In the genomic region with DNA sequence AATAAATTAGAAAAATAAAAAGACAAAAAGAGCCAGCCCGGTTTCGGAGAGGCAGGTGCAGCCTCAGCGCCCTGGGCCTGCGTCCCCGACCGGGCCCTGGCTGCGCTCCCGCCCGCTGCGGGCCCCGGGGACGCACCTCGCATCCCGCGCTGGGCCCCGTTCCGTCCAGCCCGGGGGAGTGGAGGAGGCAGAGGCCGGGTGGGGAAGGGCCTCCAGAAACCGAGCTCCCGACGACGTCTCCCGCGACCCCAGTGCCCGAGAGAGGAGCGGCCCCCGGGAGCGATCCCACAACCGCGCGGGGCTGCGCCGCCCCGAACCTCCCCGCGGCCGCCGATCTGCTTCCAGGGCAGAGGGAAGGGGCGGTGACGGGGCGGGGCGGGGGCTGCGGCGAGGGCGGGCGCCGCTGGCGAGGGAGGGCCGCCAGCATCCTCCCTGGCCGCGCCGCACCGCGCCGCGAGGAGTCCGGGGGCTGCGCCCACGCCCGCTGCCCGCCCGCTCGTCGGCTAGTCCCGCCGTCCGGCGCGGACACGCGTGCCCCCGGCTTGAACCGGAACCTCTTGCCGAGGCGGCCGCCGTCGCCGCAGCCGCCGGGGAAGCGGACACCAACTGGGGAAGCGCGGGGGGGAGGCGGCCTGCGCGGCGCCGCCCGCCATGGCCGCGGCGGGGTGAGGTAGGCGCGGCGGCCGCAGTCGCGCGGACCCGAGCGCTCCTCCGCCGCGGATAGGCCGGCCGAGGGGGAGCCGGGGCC, we compare ENCODE assay signal across 2 cellular contexts.
A peak's percentile ranks its signal among the peaks of the same experiment; 100 is the strongest.
TF ChIP-seq lines count a peak whose summit lies in the region.

Gene CCNY (plus strand): TSS at position 426 of the 748 bp plus-strand sequence. CDS start 545 bp downstream, outside the sequence.

TF ChIP-seq in A549, 52 proteins besides CTCF, POLR2A, EP300 and RAD21:
- TF ChIP-seq GATA3 (IDR thresholded peaks at IDR 0.05; ENCODE audit: borderline replicate concordance), result 0 out of 2 replicates have a peak, but pooled peaks have one; percentile 19
- TF ChIP-seq RARB (CRISPR knock-in tag; IDR thresholded peaks at IDR 0.05), result no peak
- TF ChIP-seq PHF8 (IDR thresholded peaks at IDR 0.05; ENCODE audit: borderline replicate concordance, low read depth), result peak; percentile 84
- TF ChIP-seq JUN (IDR thresholded peaks at IDR 0.05), result peak; percentile 53 to 76; a peak in 4 of 5 replicates
- TF ChIP-seq KDM5A (IDR thresholded peaks at IDR 0.05), result no peak
- peak; percentile 14; the same call in 1 of the 3 replicates for TF ChIP-seq SMC3 (IDR thresholded peaks at IDR 0.05)
- 0 out of 2 replicates have a peak, but pooled peaks have one; percentile 29 for TF ChIP-seq HMGXB4 (CRISPR knock-in tag; IDR thresholded peaks at IDR 0.05; ENCODE audit: borderline replicate concordance)
- peak; percentile 66; the same call in 1 of the 2 replicates for TF ChIP-seq MYC (IDR thresholded peaks at IDR 0.05; ENCODE audit: borderline replicate concordance, low read length)
- TF ChIP-seq, protein P1, sequence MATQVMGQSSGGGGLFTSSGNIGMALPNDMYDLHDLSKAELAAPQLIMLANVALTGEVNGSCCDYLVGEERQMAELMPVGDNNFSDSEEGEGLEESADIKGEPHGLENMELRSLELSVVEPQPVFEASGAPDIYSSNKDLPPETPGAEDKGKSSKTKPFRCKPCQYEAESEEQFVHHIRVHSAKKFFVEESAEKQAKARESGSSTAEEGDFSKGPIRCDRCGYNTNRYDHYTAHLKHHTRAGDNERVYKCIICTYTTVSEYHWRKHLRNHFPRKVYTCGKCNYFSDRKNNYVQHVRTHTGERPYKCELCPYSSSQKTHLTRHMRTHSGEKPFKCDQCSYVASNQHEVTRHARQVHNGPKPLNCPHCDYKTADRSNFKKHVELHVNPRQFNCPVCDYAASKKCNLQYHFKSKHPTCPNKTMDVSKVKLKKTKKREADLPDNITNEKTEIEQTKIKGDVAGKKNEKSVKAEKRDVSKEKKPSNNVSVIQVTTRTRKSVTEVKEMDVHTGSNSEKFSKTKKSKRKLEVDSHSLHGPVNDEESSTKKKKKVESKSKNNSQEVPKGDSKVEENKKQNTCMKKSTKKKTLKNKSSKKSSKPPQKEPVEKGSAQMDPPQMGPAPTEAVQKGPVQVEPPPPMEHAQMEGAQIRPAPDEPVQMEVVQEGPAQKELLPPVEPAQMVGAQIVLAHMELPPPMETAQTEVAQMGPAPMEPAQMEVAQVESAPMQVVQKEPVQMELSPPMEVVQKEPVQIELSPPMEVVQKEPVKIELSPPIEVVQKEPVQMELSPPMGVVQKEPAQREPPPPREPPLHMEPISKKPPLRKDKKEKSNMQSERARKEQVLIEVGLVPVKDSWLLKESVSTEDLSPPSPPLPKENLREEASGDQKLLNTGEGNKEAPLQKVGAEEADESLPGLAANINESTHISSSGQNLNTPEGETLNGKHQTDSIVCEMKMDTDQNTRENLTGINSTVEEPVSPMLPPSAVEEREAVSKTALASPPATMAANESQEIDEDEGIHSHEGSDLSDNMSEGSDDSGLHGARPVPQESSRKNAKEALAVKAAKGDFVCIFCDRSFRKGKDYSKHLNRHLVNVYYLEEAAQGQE (IDR thresholded peaks at IDR 0.05), result no peak
- peak; percentile 93 for TF ChIP-seq BCL3 (IDR thresholded peaks at IDR 0.05)

TF ChIP-seq in H1, 55 proteins besides CTCF, POLR2A, EP300 and RAD21:
- TF ChIP-seq HDAC2 (IDR thresholded peaks at IDR 0.05; ENCODE audit: borderline replicate concordance in 1 of 2, low read depth in 2 of 2, low read length in 2 of 2) (0 out of 4 replicates have a peak, but pooled peaks of 1 of the 2 experiments have one; percentile 3), KDM5A (IDR thresholded peaks at IDR 0.05; ENCODE audit: low read length) (no peak), CBX5 (IDR thresholded peaks at IDR 0.05; ENCODE audit: low read depth, low read length) (no peak), ASH2L (IDR thresholded peaks at IDR 0.05; ENCODE audit: low read length) (peak; percentile 70), SIN3A (conservative IDR thresholded peaks at IDR 0.05 in 1 of 2, IDR thresholded peaks at IDR 0.05 in 1 of 2; ENCODE audit: low read depth in 1 of 2, low read length in 2 of 2) (no peak), HDAC6 (IDR thresholded peaks at IDR 0.05; ENCODE audit: low read depth, low read length) (no peak), RXRA (IDR thresholded peaks at IDR 0.05; ENCODE audit: insufficient read depth, low read depth, low read length) (no peak), CTBP2 (IDR thresholded peaks at IDR 0.05; ENCODE audit: borderline replicate concordance, insufficient read depth, insufficient read length, low read length) (no peak), SUZ12 (IDR thresholded peaks at IDR 0.05; ENCODE audit: low read length) (no peak), PHF8 (conservative IDR thresholded peaks at IDR 0.05; ENCODE audit: low read depth, low read length) (peak; percentile 84), SIX5 (IDR thresholded peaks at IDR 0.05; ENCODE audit: low read depth, low read length) (no peak), SRF (IDR thresholded peaks at IDR 0.05; ENCODE audit: low read depth, low read length) (no peak), SP2 (IDR thresholded peaks at IDR 0.05; ENCODE audit: low read length) (no peak), KDM1A (IDR thresholded peaks at IDR 0.05; ENCODE audit: borderline replicate concordance, low read length) (no peak), USF2 (IDR thresholded peaks at IDR 0.05; ENCODE audit: low read length) (no peak), KDM4A (IDR thresholded peaks at IDR 0.05; ENCODE audit: low read depth, low read length, severe bottlenecking) (peak; percentile 97), POLR2AphosphoS5 (IDR thresholded peaks at IDR 0.05; ENCODE audit: low read depth, low read length) (0 out of 2 replicates have a peak, but pooled peaks have one; percentile 38), SIRT6 (IDR thresholded peaks at IDR 0.05; ENCODE audit: low read length) (no peak), BACH1 (IDR thresholded peaks at IDR 0.05; ENCODE audit: low read length) (peak; percentile 35; the same call in 1 of the 2 replicates), BCL11A (IDR thresholded peaks at IDR 0.05; ENCODE audit: low read depth in 2 of 2, low read length in 2 of 2) (no peak), GABPA (IDR thresholded peaks at IDR 0.05; ENCODE audit: borderline replicate concordance, insufficient read depth, low read length) (no peak), ATF2 (IDR thresholded peaks at IDR 0.05; ENCODE audit: low read length) (no peak), JUND (IDR thresholded peaks at IDR 0.05; ENCODE audit: low read length) (no peak), TBP (IDR thresholded peaks at IDR 0.05; ENCODE audit: low read depth, low read length) (no peak), SP4 (IDR thresholded peaks at IDR 0.05; ENCODE audit: low read length) (no peak), TCF12 (IDR thresholded peaks at IDR 0.05; ENCODE audit: low read depth, low read length) (no peak), CBX8 (IDR thresholded peaks at IDR 0.05; ENCODE audit: borderline replicate concordance, low read depth, low read length) (no peak), E2F6 (IDR thresholded peaks at IDR 0.05) (no peak), EGR1 (IDR thresholded peaks at IDR 0.05; ENCODE audit: borderline replicate concordance, low read depth, low read length) (peak; percentile 30; the same call in 1 of the 2 replicates), TAF1 (IDR thresholded peaks at IDR 0.05; ENCODE audit: low read depth, low read length) (0 out of 2 replicates have a peak, but pooled peaks have one; percentile 43), SAP30 (IDR thresholded peaks at IDR 0.05; ENCODE audit: insufficient read depth, insufficient replicate concordance, low read length) (no peak)
- TF ChIP-seq, protein P2, sequence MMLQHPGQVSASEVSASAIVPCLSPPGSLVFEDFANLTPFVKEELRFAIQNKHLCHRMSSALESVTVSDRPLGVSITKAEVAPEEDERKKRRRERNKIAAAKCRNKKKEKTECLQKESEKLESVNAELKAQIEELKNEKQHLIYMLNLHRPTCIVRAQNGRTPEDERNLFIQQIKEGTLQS (IDR thresholded peaks at IDR 0.05; ENCODE audit: insufficient read depth, low read depth, low read length), result no peak
- TF ChIP-seq, protein P3, sequence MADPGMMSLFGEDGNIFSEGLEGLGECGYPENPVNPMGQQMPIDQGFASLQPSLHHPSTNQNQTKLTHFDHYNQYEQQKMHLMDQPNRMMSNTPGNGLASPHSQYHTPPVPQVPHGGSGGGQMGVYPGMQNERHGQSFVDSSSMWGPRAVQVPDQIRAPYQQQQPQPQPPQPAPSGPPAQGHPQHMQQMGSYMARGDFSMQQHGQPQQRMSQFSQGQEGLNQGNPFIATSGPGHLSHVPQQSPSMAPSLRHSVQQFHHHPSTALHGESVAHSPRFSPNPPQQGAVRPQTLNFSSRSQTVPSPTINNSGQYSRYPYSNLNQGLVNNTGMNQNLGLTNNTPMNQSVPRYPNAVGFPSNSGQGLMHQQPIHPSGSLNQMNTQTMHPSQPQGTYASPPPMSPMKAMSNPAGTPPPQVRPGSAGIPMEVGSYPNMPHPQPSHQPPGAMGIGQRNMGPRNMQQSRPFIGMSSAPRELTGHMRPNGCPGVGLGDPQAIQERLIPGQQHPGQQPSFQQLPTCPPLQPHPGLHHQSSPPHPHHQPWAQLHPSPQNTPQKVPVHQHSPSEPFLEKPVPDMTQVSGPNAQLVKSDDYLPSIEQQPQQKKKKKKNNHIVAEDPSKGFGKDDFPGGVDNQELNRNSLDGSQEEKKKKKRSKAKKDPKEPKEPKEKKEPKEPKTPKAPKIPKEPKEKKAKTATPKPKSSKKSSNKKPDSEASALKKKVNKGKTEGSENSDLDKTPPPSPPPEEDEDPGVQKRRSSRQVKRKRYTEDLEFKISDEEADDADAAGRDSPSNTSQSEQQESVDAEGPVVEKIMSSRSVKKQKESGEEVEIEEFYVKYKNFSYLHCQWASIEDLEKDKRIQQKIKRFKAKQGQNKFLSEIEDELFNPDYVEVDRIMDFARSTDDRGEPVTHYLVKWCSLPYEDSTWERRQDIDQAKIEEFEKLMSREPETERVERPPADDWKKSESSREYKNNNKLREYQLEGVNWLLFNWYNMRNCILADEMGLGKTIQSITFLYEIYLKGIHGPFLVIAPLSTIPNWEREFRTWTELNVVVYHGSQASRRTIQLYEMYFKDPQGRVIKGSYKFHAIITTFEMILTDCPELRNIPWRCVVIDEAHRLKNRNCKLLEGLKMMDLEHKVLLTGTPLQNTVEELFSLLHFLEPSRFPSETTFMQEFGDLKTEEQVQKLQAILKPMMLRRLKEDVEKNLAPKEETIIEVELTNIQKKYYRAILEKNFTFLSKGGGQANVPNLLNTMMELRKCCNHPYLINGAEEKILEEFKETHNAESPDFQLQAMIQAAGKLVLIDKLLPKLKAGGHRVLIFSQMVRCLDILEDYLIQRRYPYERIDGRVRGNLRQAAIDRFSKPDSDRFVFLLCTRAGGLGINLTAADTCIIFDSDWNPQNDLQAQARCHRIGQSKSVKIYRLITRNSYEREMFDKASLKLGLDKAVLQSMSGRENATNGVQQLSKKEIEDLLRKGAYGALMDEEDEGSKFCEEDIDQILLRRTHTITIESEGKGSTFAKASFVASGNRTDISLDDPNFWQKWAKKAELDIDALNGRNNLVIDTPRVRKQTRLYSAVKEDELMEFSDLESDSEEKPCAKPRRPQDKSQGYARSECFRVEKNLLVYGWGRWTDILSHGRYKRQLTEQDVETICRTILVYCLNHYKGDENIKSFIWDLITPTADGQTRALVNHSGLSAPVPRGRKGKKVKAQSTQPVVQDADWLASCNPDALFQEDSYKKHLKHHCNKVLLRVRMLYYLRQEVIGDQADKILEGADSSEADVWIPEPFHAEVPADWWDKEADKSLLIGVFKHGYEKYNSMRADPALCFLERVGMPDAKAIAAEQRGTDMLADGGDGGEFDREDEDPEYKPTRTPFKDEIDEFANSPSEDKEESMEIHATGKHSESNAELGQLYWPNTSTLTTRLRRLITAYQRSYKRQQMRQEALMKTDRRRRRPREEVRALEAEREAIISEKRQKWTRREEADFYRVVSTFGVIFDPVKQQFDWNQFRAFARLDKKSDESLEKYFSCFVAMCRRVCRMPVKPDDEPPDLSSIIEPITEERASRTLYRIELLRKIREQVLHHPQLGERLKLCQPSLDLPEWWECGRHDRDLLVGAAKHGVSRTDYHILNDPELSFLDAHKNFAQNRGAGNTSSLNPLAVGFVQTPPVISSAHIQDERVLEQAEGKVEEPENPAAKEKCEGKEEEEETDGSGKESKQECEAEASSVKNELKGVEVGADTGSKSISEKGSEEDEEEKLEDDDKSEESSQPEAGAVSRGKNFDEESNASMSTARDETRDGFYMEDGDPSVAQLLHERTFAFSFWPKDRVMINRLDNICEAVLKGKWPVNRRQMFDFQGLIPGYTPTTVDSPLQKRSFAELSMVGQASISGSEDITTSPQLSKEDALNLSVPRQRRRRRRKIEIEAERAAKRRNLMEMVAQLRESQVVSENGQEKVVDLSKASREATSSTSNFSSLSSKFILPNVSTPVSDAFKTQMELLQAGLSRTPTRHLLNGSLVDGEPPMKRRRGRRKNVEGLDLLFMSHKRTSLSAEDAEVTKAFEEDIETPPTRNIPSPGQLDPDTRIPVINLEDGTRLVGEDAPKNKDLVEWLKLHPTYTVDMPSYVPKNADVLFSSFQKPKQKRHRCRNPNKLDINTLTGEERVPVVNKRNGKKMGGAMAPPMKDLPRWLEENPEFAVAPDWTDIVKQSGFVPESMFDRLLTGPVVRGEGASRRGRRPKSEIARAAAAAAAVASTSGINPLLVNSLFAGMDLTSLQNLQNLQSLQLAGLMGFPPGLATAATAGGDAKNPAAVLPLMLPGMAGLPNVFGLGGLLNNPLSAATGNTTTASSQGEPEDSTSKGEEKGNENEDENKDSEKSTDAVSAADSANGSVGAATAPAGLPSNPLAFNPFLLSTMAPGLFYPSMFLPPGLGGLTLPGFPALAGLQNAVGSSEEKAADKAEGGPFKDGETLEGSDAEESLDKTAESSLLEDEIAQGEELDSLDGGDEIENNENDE (IDR thresholded peaks at IDR 0.05; ENCODE audit: insufficient replicate concordance, low read length), result no peak
TF ChIP-seq in H1: peak in this region for 8.
